Comparison of ENCODE assay signal across 8 cellular contexts in the genomic region with DNA sequence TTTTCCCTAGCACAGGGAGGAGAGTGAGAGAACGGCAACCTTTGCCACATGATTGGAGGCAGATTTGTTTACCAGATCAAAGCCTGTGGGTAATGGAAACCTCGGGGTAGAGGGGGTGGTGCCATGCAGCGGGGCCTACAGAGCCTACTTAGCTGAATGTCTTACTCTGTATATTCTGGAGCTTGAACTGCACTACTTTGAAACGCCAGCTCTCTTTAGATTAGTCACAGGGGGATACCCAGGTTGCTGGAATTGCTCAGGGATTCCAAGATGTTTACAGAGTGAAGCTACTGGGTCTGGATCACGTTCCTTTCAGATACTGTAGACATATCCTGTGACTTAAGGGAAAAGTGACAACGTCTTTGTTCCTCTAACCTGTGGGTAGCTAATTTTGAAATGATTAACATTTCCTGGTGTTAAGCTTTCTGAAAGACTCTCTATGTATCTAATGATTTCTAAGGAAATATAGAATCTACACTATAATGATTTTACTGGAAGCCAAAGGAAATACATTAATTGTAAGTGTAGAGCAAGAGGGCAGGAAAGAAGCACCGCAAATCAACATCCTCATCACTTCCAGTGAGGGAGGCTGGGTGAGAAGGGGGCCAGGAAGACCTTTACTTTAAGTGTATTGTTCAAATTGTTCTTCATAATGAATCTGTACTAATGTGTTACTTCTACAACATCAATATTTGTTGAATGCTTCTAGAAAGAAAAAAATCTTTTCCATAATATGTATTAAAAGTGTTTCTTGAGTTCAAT.
A peak's percentile ranks its signal among the peaks of the same experiment; 100 is the strongest.
DNase-seq lines count a peak whose midpoint lies in the region; TF ChIP-seq lines count a peak whose summit lies in the region.

No MANE protein-coding gene starts in this region.

- H2BK120ac ChIP-seq in neuronal stem cell (ENCODE audit: low read depth, low read length) = no peak overlapping the region

- TF ChIP-seq CTCF in cardiac muscle cell (IDR thresholded peaks at IDR 0.05; ENCODE audit: low read depth, low read length) = no peak
- no peak for TF ChIP-seq CTCF in right atrium auricular region (IDR thresholded peaks at IDR 0.05)

- H3K9ac ChIP-seq in neuronal stem cell (ENCODE audit: low read depth, low read length, poor library complexity) = no peak overlapping the region

- H2BK12ac ChIP-seq in neuronal stem cell (ENCODE audit: low read length) = no peak overlapping the region

- H2AFZ ChIP-seq in neuronal stem cell (ENCODE audit: low read length) = peak overlapping the region; percentile 72

- no peak overlapping the region for H3K4me2 ChIP-seq in neuronal stem cell (ENCODE audit: insufficient read depth, low read length, poor library complexity, severe bottlenecking)

- H3K4ac ChIP-seq in neuronal stem cell (ENCODE audit: low read length) = no peak overlapping the region

- no peak overlapping the region for H3K23ac ChIP-seq in neuronal stem cell (ENCODE audit: low read depth, low read length, poor library complexity)

- H3K27ac ChIP-seq in cardiac muscle cell = peak overlapping the region; percentile 71
- no peak overlapping the region for H3K27ac ChIP-seq in right atrium auricular region
- H3K27ac ChIP-seq in neuronal stem cell (replicated peaks; ENCODE audit: low read length) = no peak overlapping the region

- DNase-seq in cardiac muscle cell (ENCODE audit: low read depth in 1 of 2, low spot score in 1 of 2) = peak; percentile 23 to 35
- no peak for DNase-seq in right atrium auricular region (ENCODE audit: low spot score)
- peak; percentile 1 for DNase-seq in activated naive CD8-positive, alpha-beta T cell treated with anti-CD3 and anti-CD28 coated beads, Interleukin-2, amount 50 U/mL, for 16 hours (ENCODE audit: low read depth, low spot score)
- no peak for DNase-seq in neuronal stem cell (ENCODE audit: low spot score)
- DNase-seq in occipital lobe (lab: John Stamatoyannopoulos, UW) = no peak
- no peak for DNase-seq in superior temporal gyrus (ENCODE audit: extremely low spot score)
- no peak for DNase-seq in cerebellar nuclear complex (lab: John Stamatoyannopoulos, UW)
- no peak for DNase-seq in foreskin melanocyte

- H2BK5ac ChIP-seq in neuronal stem cell (ENCODE audit: low read length) = no peak overlapping the region

- no peaks in the 10 kb centered on the region for H3K79me1 ChIP-seq in neuronal stem cell (ENCODE audit: low read depth, low read length)

- H3K18ac ChIP-seq in neuronal stem cell (ENCODE audit: low read length) = no peak overlapping the region

- H3K9me3 ChIP-seq in cardiac muscle cell (ENCODE audit: low read depth) (no peaks in the 10 kb centered on the region), right atrium auricular region (no peaks in the 10 kb centered on the region), neuronal stem cell (replicated peaks in 1 of 2; ENCODE audit: control insufficient read depth in 2 of 2, insufficient read depth in 1 of 2, low read depth in 1 of 2, low read length in 2 of 2) (no peaks in the 10 kb centered on the region)

- no peaks in the 10 kb centered on the region for H3K36me3 ChIP-seq in cardiac muscle cell
- H3K36me3 ChIP-seq in right atrium auricular region = no peaks in the 10 kb centered on the region
- no peaks in the 10 kb centered on the region for H3K36me3 ChIP-seq in neuronal stem cell (replicated peaks in 1 of 2; ENCODE audit: control insufficient read depth in 2 of 2, insufficient read depth in 2 of 2, low read length in 2 of 2)

- WGBS in neuronal stem cell (ENCODE audit: extremely low coverage in 2 of 2, insufficient read length in 2 of 2, insufficient replicate concordance in 1 of 2), 2 donors = no CpG with 5 or more reads among the region's 7 CpGs

- no peak overlapping the region for H4K8ac ChIP-seq in neuronal stem cell (ENCODE audit: low read depth, low read length)

- H2BK15ac ChIP-seq in neuronal stem cell (ENCODE audit: low read length) = no peak overlapping the region

- no peak overlapping the region for H3K4me3 ChIP-seq in cardiac muscle cell
- H3K4me3 ChIP-seq in right atrium auricular region = no peak overlapping the region
- H3K4me3 ChIP-seq in neuronal stem cell (ENCODE audit: low read length in 2 of 2) = no peak overlapping the region

- H3K4me1 ChIP-seq in cardiac muscle cell (ENCODE audit: low read depth) (peaks cover 10% of the 10 kb centered on the region), right atrium auricular region (no peaks in the 10 kb centered on the region), neuronal stem cell (ENCODE audit: control insufficient read depth in 2 of 2, insufficient read depth in 1 of 2, low read depth in 1 of 2, low read length in 2 of 2) (no peaks in the 10 kb centered on the region)

- no peaks in the 10 kb centered on the region for H3K27me3 ChIP-seq in cardiac muscle cell
- no peaks in the 10 kb centered on the region for H3K27me3 ChIP-seq in right atrium auricular region
- no peaks in the 10 kb centered on the region for H3K27me3 ChIP-seq in neuronal stem cell (ENCODE audit: control insufficient read depth in 3 of 3, insufficient read depth in 3 of 3, low read depth in 1 of 3, low read length in 3 of 3)

- H3K14ac ChIP-seq in neuronal stem cell (ENCODE audit: low read length) = no peak overlapping the region

- no peak overlapping the region for H2AK5ac ChIP-seq in neuronal stem cell (ENCODE audit: low read depth, low read length)

- H4K91ac ChIP-seq in neuronal stem cell (ENCODE audit: low read depth, low read length, poor library complexity) = no peak overlapping the region

Comparison
In these comparisons a context has a peak if more than half of its experiments do, and no peak if none do; other contexts are left out.
1. DNase-seq: peak in cardiac muscle cell (2 of 2) and activated naive CD8-positive, alpha-beta T cell treated with anti-CD3 and anti-CD28 coated beads, Interleukin-2, amount 50 U/mL, for 16 hours (single experiment); none in right atrium auricular region (single experiment), neuronal stem cell (single experiment), occipital lobe (single experiment), superior temporal gyrus (single experiment), cerebellar nuclear complex (0 of 2) and foreskin melanocyte (single experiment).